In the genomic region with DNA sequence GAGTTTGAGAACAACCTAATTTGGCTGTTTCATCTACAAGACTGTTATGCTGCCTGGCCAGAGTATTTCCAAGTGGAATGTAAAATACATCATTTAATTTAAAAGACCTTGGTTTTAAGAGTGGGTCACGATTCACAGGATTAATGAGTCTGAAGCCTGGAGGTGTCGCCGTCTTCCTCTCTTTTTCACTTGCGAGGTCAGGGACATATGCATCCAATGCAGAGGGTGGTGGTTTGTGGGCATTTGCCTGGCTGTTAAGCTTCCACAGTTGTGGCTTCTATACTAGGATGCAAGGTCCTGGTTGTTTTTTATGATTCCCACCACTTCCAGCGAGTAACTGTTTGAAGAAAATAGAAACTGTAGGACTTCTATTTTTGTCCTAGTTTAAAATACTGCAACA, we compare ENCODE assay signal across 15 cellular contexts. TPM values are rescaled to one million over a fixed set of nuclear protein-coding genes. Genes with fewer than 3 reads are reported as not detected.
DNase-seq lines count a peak whose midpoint lies in the region; ATAC-seq and TF ChIP-seq lines count a peak whose summit lies in the region.
"Had no signal": no experiment of that assay in that cellular context is flagged by ENCODE, and none has a peak within 500 bp of the region (broad histone marks: within the 10 kb centered on the region; RNA-seq: fewer than 3 reads in every experiment).

No MANE protein-coding gene starts in this region.

- ATAC-seq in HG03135 (IDR thresholded peaks at IDR 0.05; ENCODE audit: unreplicated experiment): no peak
- ATAC-seq: PC-3 had no signal

- intact Hi-C loops in testis (cut with DNase I; ENCODE audit: low total_unique reads): no loop called here

- H3K36me3 ChIP-seq in testis (ENCODE audit: low read depth, missing control alignments): no peaks in the 10 kb centered on the region

- no peaks in the 10 kb centered on the region for H3K27me3 ChIP-seq in testis

- in situ Hi-C loops in SK-MEL-5 (cut with HindIII; ENCODE audit: low pct_unique_long_range_greater_than_20kb, low sequenced_read_pairs): no loop called here

- TF ChIP-seq CTCF in epithelial cell of esophagus (IDR thresholded peaks at IDR 0.05; ENCODE audit: insufficient read depth, low read depth, low read length, missing control alignments) (no peak), testis (IDR thresholded peaks at IDR 0.05) (no peak)

- H3K4me1 ChIP-seq in testis: peaks cover 20% of the 10 kb centered on the region

- DNase-seq in GDM1 (lab: John Stamatoyannopoulos, UW) (peak; percentile 22), HT1080 (ENCODE audit: low read depth) (peak; percentile 14), SK-MEL-5 (ENCODE audit: low read depth, low spot score) (peak; percentile 43), epithelial cell of esophagus (ENCODE audit: low read depth) (peak; percentile 4), testis (no peak), foreskin melanocyte (no peak)
- DNase-seq: CD4-positive, alpha-beta T cell; DMS79; NCI-H1417 treated with DMSO at 0.1 percent for 48 hours; NCI-H1930; NCI-H2171; NCI-H446; PC-3; T-helper 1 cell had no signal

- H3K4me3 ChIP-seq in epithelial cell of esophagus (ENCODE audit: low read length): no peak overlapping the region
- no peak overlapping the region for H3K4me3 ChIP-seq in testis

- TF ChIP-seq POLR2A in testis (IDR thresholded peaks at IDR 0.05): no peak

- H3K9me3 ChIP-seq in testis: no peaks in the 10 kb centered on the region

- no peak overlapping the region for H3K27ac ChIP-seq in testis

- WGBS in testis, 2 donors: 71 to 77% methylated on average over 5 of the region's 5 CpGs

RNA-seq across cellular contexts. Expression of a gene that starts 22.8 kb away (rescaled TPM):
- total RNA-seq in HT1080 (2014; rRNA removed; shearing (Covaris generic)): 16.5 and 19.7 TPM in 2 replicates
- polyA plus RNA-seq in HT1080 (2015; cell fraction: cytosol; rRNA removed): 26.2 and 29.4 TPM in 2 replicates
- polyA plus RNA-seq in HT1080 (2015; cell fraction: nucleus; rRNA removed): 13.6 and 14.5 TPM in 2 replicates
- 111 and 117 TPM in 2 replicates for total RNA-seq in SK-MEL-5 (2014; rRNA removed; shearing (Covaris generic))
- 104 and 124 TPM in 2 replicates for polyA plus RNA-seq in SK-MEL-5 (2015; cell fraction: cytosol; rRNA removed)
- 43.5 and 48.6 TPM in 2 replicates for polyA plus RNA-seq in SK-MEL-5 (2015; cell fraction: nucleus; rRNA removed)
- 10 to 100 TPM; 20.3 to 26.4 TPM for total RNA-seq in testis
- 27.5 TPM for polyA plus RNA-seq in testis (ENCODE audit: insufficient read depth, low read depth, low replicate concordance)

Comparison
In these comparisons a context has a peak if more than half of its experiments do, and no peak if none do; other contexts are left out.
1. DNase-seq: peak in GDM1 (single experiment), HT1080 (single experiment), SK-MEL-5 (single experiment) and epithelial cell of esophagus (single experiment); none in testis (single experiment) and foreskin melanocyte (single experiment).